ENCODE assay signal across 24 cellular contexts in the genomic region with DNA sequence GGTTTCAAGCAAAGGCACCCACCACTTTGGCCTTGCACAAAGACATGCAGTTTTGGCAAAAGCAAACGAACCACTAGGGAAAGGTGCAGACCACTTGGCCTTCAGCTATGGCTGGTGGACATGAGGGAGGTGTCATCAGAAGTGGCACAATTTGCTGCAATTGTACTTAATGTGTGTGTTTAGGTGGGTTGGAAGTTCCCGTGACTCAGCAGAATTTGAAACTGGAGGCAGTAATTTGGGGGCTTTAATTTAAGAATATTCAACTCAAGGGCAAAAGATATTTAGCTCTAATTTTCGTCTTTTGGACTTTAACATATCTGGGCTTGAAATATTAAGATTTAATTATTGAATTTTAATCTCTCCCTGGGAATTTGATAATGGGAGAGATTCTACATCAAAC.
DNase-seq lines count a peak whose midpoint lies in the region; ATAC-seq, FAIRE-seq and TF ChIP-seq lines count a peak whose summit lies in the region.
"Had no signal": no experiment of that assay in that cellular context is flagged by ENCODE, and none has a peak within 500 bp of the region (broad histone marks: within the 10 kb centered on the region; RNA-seq: fewer than 3 reads in every experiment).

No MANE protein-coding gene starts in this region.

- intact Hi-C loops in K562 (cut with micrococcal nuclease) (no loop called here), adrenal gland (cut with DNase I) (no loop called here)

- TF ChIP-seq EP300 in A549 (IDR thresholded peaks at IDR 0.05) (no peak), K562 (IDR thresholded peaks at IDR 0.05; ENCODE audit: low read length) (no peak)

- BruUV-seq in K562 (replicated peaks; lab: Mats Ljungman, UMichigan): no TSS peak

- no peaks in the 10 kb centered on the region for H3K27me3 ChIP-seq in GM23338 (ENCODE audit: insufficient read depth)
- no peaks in the 10 kb centered on the region for H3K27me3 ChIP-seq in K562 (ENCODE audit: control insufficient read depth in 2 of 2, insufficient read depth in 2 of 2, low read length in 2 of 2)
- no peaks in the 10 kb centered on the region for H3K27me3 ChIP-seq in mesendoderm (ENCODE audit: insufficient read depth, low read length, poor library complexity)
- H3K27me3 ChIP-seq in brain microvascular endothelial cell (replicated peaks): no peaks in the 10 kb centered on the region
- no peaks in the 10 kb centered on the region for H3K27me3 ChIP-seq in adrenal gland
- H3K27me3 ChIP-seq: BLaER1 treated with 17β-estradiol and CSF1 and Interleukin-3, amounts not matched to agents 10 nM and 100 nM had no signal

- 0 out of 3 replicates have a peak, but pooled peaks cover under 1% of the 10 kb centered on the region for H3K9me3 Mint-ChIP-seq in GM23338
- H3K9me3 Mint-ChIP-seq: CD4-positive, CD25-positive, alpha-beta regulatory T cell; CD8-positive, alpha-beta memory T cell; HFFc6; IgD-negative memory B cell had no signal

- no peak overlapping the region for H3K23ac ChIP-seq in mesendoderm (ENCODE audit: low read length)

- peaks cover 10% of the 10 kb centered on the region for H3K4me1 ChIP-seq in A549
- H3K4me1 ChIP-seq in GM23338 (ENCODE audit: insufficient read depth): peaks cover 4% of the 10 kb centered on the region; the same call in 1 of the 2 replicates
- H3K4me1 ChIP-seq in K562 (replicated peaks in 1 of 2; ENCODE audit: control insufficient read depth in 2 of 2, insufficient read depth in 2 of 2, low read length in 2 of 2): peaks cover 0 to 11% of the 10 kb centered on the region in 2 experiments; a peak in 2 of 5 replicates
- H3K4me1 ChIP-seq in mesendoderm (ENCODE audit: control insufficient read depth, low read depth, low read length): peaks cover 4% of the 10 kb centered on the region
- no peaks in the 10 kb centered on the region for H3K4me1 ChIP-seq in adrenal gland (replicated peaks in 1 of 2)

- H3K4me1 Mint-ChIP-seq in GM23338: no peaks in the 10 kb centered on the region
- H3K4me1 Mint-ChIP-seq: B cell; CD4-positive, CD25-positive, alpha-beta regulatory T cell; CD8-positive, alpha-beta memory T cell had no signal

- H2BK5ac ChIP-seq in mesendoderm (ENCODE audit: low read length): no peak overlapping the region

- 70% methylated on average over 3 of the region's 3 CpGs for WGBS in A549 (ENCODE audit: missing lambda C conversion rate)
- 30% methylated on average over 3 of the region's 3 CpGs for WGBS in K562 (ENCODE audit: insufficient coverage, low coverage, missing lambda C conversion rate)
- no CpG with 5 or more reads among the region's 3 CpGs for WGBS in mesendoderm (ENCODE audit: extremely low coverage, insufficient coverage, low lambda C conversion rate)
- 68 to 89% (median 78%) methylated on average over 3 of the region's 3 CpGs for WGBS in adrenal gland, 4 donors

- ATAC-seq in A549 (no peak), GM23338 (no peak), K562 (no peak)
- ATAC-seq: HCT116 had no signal

- H3K4me2 ChIP-seq in A549: no peak overlapping the region
- no peak overlapping the region for H3K4me2 ChIP-seq in GM23338
- H3K4me2 ChIP-seq in K562 (ENCODE audit: insufficient read depth, low read length): no peak overlapping the region
- no peak overlapping the region for H3K4me2 ChIP-seq in mesendoderm (ENCODE audit: low read length)
- H3K4me2 ChIP-seq: BLaER1 treated with 17β-estradiol and CSF1 and Interleukin-3, amounts not matched to agents 10 nM and 100 nM had no signal

- H3K4ac ChIP-seq in mesendoderm (ENCODE audit: low read depth, low read length): no peak overlapping the region

- H3K9me3 ChIP-seq in A549 (no peaks in the 10 kb centered on the region), K562 (replicated peaks; ENCODE audit: control insufficient read depth, insufficient read depth, low read depth, low read length) (no peaks in the 10 kb centered on the region), adrenal gland (replicated peaks in 1 of 3) (no peaks in the 10 kb centered on the region)
- H3K9me3 ChIP-seq: BLaER1 treated with 17β-estradiol and CSF1 and Interleukin-3, amounts not matched to agents 10 nM and 100 nM had no signal

- H3K79me2 ChIP-seq in GM23338 (replicated peaks; ENCODE audit: insufficient read depth) (no peaks in the 10 kb centered on the region), K562 (ENCODE audit: control insufficient read depth, insufficient read depth, low read length) (no peaks in the 10 kb centered on the region), mesendoderm (ENCODE audit: control insufficient read depth, insufficient read depth, low read length) (no peaks in the 10 kb centered on the region)

- peaks cover 3% of the 10 kb centered on the region for H3K27me3 Mint-ChIP-seq in GM23338 (ENCODE audit: insufficient read depth, low read depth, poor library complexity)

- POLR2A ChIA-PET in A549 (lab: Yijun Ruan, JAX) (no interaction called here), K562 (lab: Yijun Ruan, JAX) (interaction anchor here (0.6 to 1.0 kb wide), 2 partner anchors 10 to 57 kb away, joined by 3 read pairs; no protein-coding TSS in a partner anchor)

- no peaks in the 10 kb centered on the region for H3K9me2 ChIP-seq in GM23338 (ENCODE audit: insufficient read depth)

- H3K56ac ChIP-seq in mesendoderm (ENCODE audit: low read length): peak overlapping the region; percentile 27

- H2BK120ac ChIP-seq in mesendoderm (ENCODE audit: low read depth, low read length): no peak overlapping the region

- H3K27ac ChIP-seq in A549: peak overlapping the region in 1 of 2 experiments; percentile 54; a peak in 2 of 6 replicates
- H3K27ac ChIP-seq in GM23338 (ENCODE audit: low read depth): no peak overlapping the region
- H3K27ac ChIP-seq in K562 (ENCODE audit: extremely low read depth, low read depth, low read length): no peak overlapping the region
- no peak overlapping the region for H3K27ac ChIP-seq in mesendoderm (ENCODE audit: low read depth, low read length)
- no peak overlapping the region for H3K27ac ChIP-seq in brain microvascular endothelial cell
- no peak overlapping the region for H3K27ac ChIP-seq in adrenal gland
- H3K27ac ChIP-seq: BLaER1 treated with 17β-estradiol and CSF1 and Interleukin-3, amounts not matched to agents 10 nM and 100 nM; GM23248; HL-60 had no signal

- no peak overlapping the region for H3K4me3 Mint-ChIP-seq in GM23338
- H3K4me3 Mint-ChIP-seq: B cell; CD4-positive, CD25-positive, alpha-beta regulatory T cell; CD8-positive, alpha-beta memory T cell; HFFc6; IgD-negative memory B cell had no signal

- FAIRE-seq in A549 (lab: Jason Lieb, UNC): no peak
- FAIRE-seq in K562 (lab: Jason Lieb, UNC): no peak
- FAIRE-seq: D721Med, GM12892, GM18507 had no signal

- no peak overlapping the region for H3K9ac ChIP-seq in K562 (ENCODE audit: insufficient read depth in 1 of 2, low read depth in 2 of 2, low read length in 2 of 2)
- no peak overlapping the region for H3K9ac ChIP-seq in mesendoderm (ENCODE audit: low read length)
- H3K9ac ChIP-seq: BLaER1 treated with 17β-estradiol and CSF1 and Interleukin-3, amounts not matched to agents 10 nM and 100 nM; GM23248 had no signal

- TF ChIP-seq CTCF in A549 (IDR thresholded peaks at IDR 0.05) (no peak), GM23338 (conservative IDR thresholded peaks at IDR 0.05; ENCODE audit: low read depth in 2 of 2) (no peak), K562 (IDR thresholded peaks at IDR 0.05 in 2 of 3, conservative IDR thresholded peaks at IDR 0.05 in 1 of 3; ENCODE audit: insufficient read depth in 2 of 3, low read depth in 1 of 3, low read length in 3 of 3) (no peak), brain microvascular endothelial cell (IDR thresholded peaks at IDR 0.05; ENCODE audit: low read depth, low read length, missing control alignments) (no peak), adrenal gland (IDR thresholded peaks at IDR 0.05) (no peak)

- TF ChIP-seq POLR2A in A549 (IDR thresholded peaks at IDR 0.05; ENCODE audit: low read length) (no peak), K562 (conservative IDR thresholded peaks at IDR 0.05) (no peak), adrenal gland (IDR thresholded peaks at IDR 0.05) (no peak)

- no peaks in the 10 kb centered on the region for H3K36me3 ChIP-seq in GM23338 (ENCODE audit: insufficient read depth)
- no peaks in the 10 kb centered on the region for H3K36me3 ChIP-seq in K562 (ENCODE audit: control insufficient read depth, insufficient read depth, low read length)
- H3K36me3 ChIP-seq in mesendoderm (ENCODE audit: control insufficient read depth, insufficient read depth, low read length): no peaks in the 10 kb centered on the region
- no peaks in the 10 kb centered on the region for H3K36me3 ChIP-seq in brain microvascular endothelial cell (replicated peaks)
- no peaks in the 10 kb centered on the region for H3K36me3 ChIP-seq in adrenal gland (replicated peaks in 1 of 2)
- H3K36me3 ChIP-seq: BLaER1 treated with 17β-estradiol and CSF1 and Interleukin-3, amounts not matched to agents 10 nM and 100 nM had no signal

- H2AK5ac ChIP-seq in mesendoderm (ENCODE audit: low read length): no peak overlapping the region

- H3F3A ChIP-seq in GM23338 (replicated peaks; ENCODE audit: low read depth): no peaks in the 10 kb centered on the region

- in situ Hi-C loops in K562 (cut with MboI): no loop called here
- in situ Hi-C loops in brain microvascular endothelial cell (cut with HindIII; ENCODE audit: low pct_ligation_motif_present, low sequenced_read_pairs): no loop called here

- no peaks in the 10 kb centered on the region for H3K9me1 ChIP-seq in K562 (ENCODE audit: control insufficient read depth, insufficient read depth, low read length)

- H3K4me3 ChIP-seq in A549 (no peak overlapping the region), GM23338 (no peak overlapping the region), K562 (no peak overlapping the region), mesendoderm (ENCODE audit: low read length) (no peak overlapping the region), brain microvascular endothelial cell (ENCODE audit: low read depth, low read length) (no peak overlapping the region), adrenal gland (no peak overlapping the region)
- H3K4me3 ChIP-seq: BLaER1 treated with 17β-estradiol and CSF1 and Interleukin-3, amounts not matched to agents 10 nM and 100 nM; GM23248 had no signal

- H3K27ac Mint-ChIP-seq in GM23338: peak overlapping the region; percentile 63; the same call in 1 of the 2 replicates
- H3K27ac Mint-ChIP-seq: B cell; CD4-positive, CD25-positive, alpha-beta regulatory T cell; HFFc6; IgD-negative memory B cell had no signal

- H3K18ac ChIP-seq in mesendoderm (ENCODE audit: low read length): no peak overlapping the region

- H4K8ac ChIP-seq in mesendoderm (ENCODE audit: low read depth, low read length): no peak overlapping the region

- H2AFZ ChIP-seq in GM23338: peak overlapping the region; percentile 94
- no peak overlapping the region for H2AFZ ChIP-seq in K562 (ENCODE audit: low read depth, low read length)
- H2AFZ ChIP-seq: GM23248 had no signal

- CTCF ChIA-PET in A549 (lab: Yijun Ruan, JAX) (no interaction called here), K562 (lab: Yijun Ruan, JAX; ENCODE audit: low intra/inter-chr PET ratio) (no interaction called here)

- no peak for DNase-seq in A549 (ENCODE audit: low read depth in 1 of 2, low spot score in 1 of 2)
- DNase-seq in GM23338 (ENCODE audit: low spot score): no peak
- DNase-seq in K562 (ENCODE audit: extremely low read depth in 1 of 4, low spot score in 3 of 4): no peak
- no peak for DNase-seq in mesendoderm
- no peak for DNase-seq in brain microvascular endothelial cell
- no peak for DNase-seq in pons (ENCODE audit: low spot score)
- no peak for DNase-seq in inferior parietal cortex (ENCODE audit: extremely low spot score)
- no peak for DNase-seq in adrenal gland
- DNase-seq: 8988T; CD4-positive, CD25-positive, alpha-beta regulatory T cell; CD8-positive, alpha-beta memory T cell; COR-L47; GDM1; GM23248; H7; HFFc6 had no signal

- H2BK15ac ChIP-seq in mesendoderm (replicated peaks; ENCODE audit: low read depth): no peak overlapping the region

- no peaks in the 10 kb centered on the region for H3K79me1 ChIP-seq in mesendoderm (ENCODE audit: low read length)

- TF ChIP-seq RAD21 in A549 (conservative IDR thresholded peaks at IDR 0.05 in 1 of 2, IDR thresholded peaks at IDR 0.05 in 1 of 2) (no peak), K562 (CRISPR knock-in tag; conservative IDR thresholded peaks at IDR 0.05 in 1 of 2, IDR thresholded peaks at IDR 0.05 in 1 of 2) (no peak)

- H4K5ac ChIP-seq in mesendoderm (ENCODE audit: low read length): no peak overlapping the region

- H3K36me3 Mint-ChIP-seq in GM23338 (ENCODE audit: low read depth): no peaks in the 10 kb centered on the region
- H3K36me3 Mint-ChIP-seq: CD4-positive, CD25-positive, alpha-beta regulatory T cell had no signal

- no peaks in the 10 kb centered on the region for H4K20me1 ChIP-seq in GM23338 (replicated peaks; ENCODE audit: insufficient read depth)
- no peaks in the 10 kb centered on the region for H4K20me1 ChIP-seq in K562 (replicated peaks; ENCODE audit: control insufficient read depth, insufficient read depth, low read length)
- H4K20me1 ChIP-seq: BLaER1 treated with 17β-estradiol and CSF1 and Interleukin-3, amounts not matched to agents 10 nM and 100 nM had no signal
